ENCODE assay signal across 15 cellular contexts in the genomic region with DNA sequence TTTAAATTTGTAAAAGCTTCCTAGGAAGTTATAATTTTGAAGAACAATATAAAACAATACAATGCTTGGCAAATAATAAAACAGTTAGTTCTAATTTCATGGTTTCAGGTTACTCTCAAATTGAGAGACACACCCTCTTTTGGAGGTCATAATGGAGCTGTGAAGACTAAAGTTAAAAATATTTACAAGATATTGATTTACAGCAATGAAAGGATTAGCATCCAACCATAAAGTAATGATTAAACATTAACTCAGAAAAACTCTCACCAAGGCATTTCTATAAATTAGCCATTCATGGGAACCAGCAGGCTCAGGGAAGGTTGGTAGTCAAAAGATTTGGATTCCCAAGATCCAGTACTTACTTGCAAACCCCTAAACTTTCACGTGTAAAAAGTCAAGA. TPM values are rescaled to one million over a fixed set of nuclear protein-coding genes. Genes with fewer than 3 reads are reported as not detected.
DNase-seq lines count a peak whose midpoint lies in the region; ATAC-seq and TF ChIP-seq lines count a peak whose summit lies in the region.
"Had no signal": no experiment of that assay in that cellular context is flagged by ENCODE, and none has a peak within 500 bp of the region (broad histone marks: within the 10 kb centered on the region; RNA-seq: fewer than 3 reads in every experiment).

No MANE protein-coding gene starts in this region.

- 84 to 85% methylated on average over 1 of the region's 1 CpG for WGBS in testis, 2 donors

- DNase-seq in DMS53 (lab: John Stamatoyannopoulos, UW) (peak; percentile 43), HT-29 (ENCODE audit: low spot score) (peak; percentile 53), renal cortical epithelial cell (ENCODE audit: low read depth) (peak; percentile 85), testis (no peak), RWPE1 (ENCODE audit: low spot score) (no peak)
- DNase-seq: DMS153, HCEC 1CT, NCI-H1417, NCI-H1930, NCI-H2171 treated with DMSO at 0.1 percent for 48 hours, SW 1271 had no signal

- H3K27ac ChIP-seq in VCaP (peak overlapping the region; percentile 20; the same call in 1 of the 2 replicates), testis (no peak overlapping the region), RWPE1 (no peak overlapping the region)
- H3K27ac ChIP-seq: BLaER1 treated with 17β-estradiol and CSF1 and Interleukin-3, amounts not matched to agents 10 nM and 100 nM; SJSA1 had no signal

- no peaks in the 10 kb centered on the region for H3K27me3 ChIP-seq in testis

- intact Hi-C loops in testis (cut with DNase I; ENCODE audit: low total_unique reads), result no loop called here

- CTCF ChIA-PET in RWPE1 (lab: Yijun Ruan, JAX), result interaction anchor here (0.6 kb wide), 1 partner anchor 1322 kb away, joined by 4 read pairs; no protein-coding TSS in a partner anchor

- ATAC-seq in HG02610 (IDR thresholded peaks at IDR 0.05; ENCODE audit: unreplicated experiment), result no peak

- H3K4me1 ChIP-seq in testis, result no peaks in the 10 kb centered on the region
- H3K4me1 ChIP-seq: SJSA1 had no signal

- H3K9me3 ChIP-seq in testis, result no peaks in the 10 kb centered on the region
- H3K9me3 ChIP-seq: BLaER1 treated with 17β-estradiol and CSF1 and Interleukin-3, amounts not matched to agents 10 nM and 100 nM; SJSA1 had no signal

- TF ChIP-seq CTCF in VCaP (conservative IDR thresholded peaks at IDR 0.05) (no peak), testis (IDR thresholded peaks at IDR 0.05) (no peak), RWPE1 (conservative IDR thresholded peaks at IDR 0.05; ENCODE audit: low read depth) (no peak)

- POLR2A ChIA-PET in RWPE1 (lab: Yijun Ruan, JAX; ENCODE audit: low non-redundant PET), result no interaction called here

- no peaks in the 10 kb centered on the region for H3K36me3 ChIP-seq in testis (ENCODE audit: low read depth, missing control alignments)
- H3K36me3 ChIP-seq: BLaER1 treated with 17β-estradiol and CSF1 and Interleukin-3, amounts not matched to agents 10 nM and 100 nM; SJSA1 had no signal

- no peak for TF ChIP-seq POLR2A in testis (IDR thresholded peaks at IDR 0.05)

- H3K4me3 ChIP-seq in testis, result no peak overlapping the region
- H3K4me3 ChIP-seq: BLaER1 treated with 17β-estradiol and CSF1 and Interleukin-3, amounts not matched to agents 10 nM and 100 nM; SJSA1 had no signal

RNA-seq across cellular contexts. Expression of gene DPP4, which starts 6.4 kb away (rescaled TPM):
- 12.7 and 19.0 TPM in 2 replicates for total RNA-seq in HT-29 (2014; rRNA removed; shearing (Covaris generic))
- 65.7 and 374 TPM in 2 replicates for total RNA-seq in renal cortical epithelial cell
- 1 to 10 TPM; 1.2 to 1.7 TPM for total RNA-seq in testis
- 6.3 TPM for polyA plus RNA-seq in testis (ENCODE audit: insufficient read depth, low read depth, low replicate concordance)
- total RNA-seq: SJSA1 had no signal

Comparison
In these comparisons a context has a peak if more than half of its experiments do, and no peak if none do; other contexts are left out.
1. DNase-seq: peak in DMS53 (single experiment), HT-29 (single experiment) and renal cortical epithelial cell (single experiment); none in testis (single experiment) and RWPE1 (single experiment).